In genomic region chr1:155834296-155834926, GRCh38 we compare ENCODE assay signal across 12 cellular contexts. TPM values are rescaled to one million over a fixed set of nuclear protein-coding genes. Genes with fewer than 3 reads are reported as not detected.
DNase-seq lines count a peak whose midpoint lies in the region; ATAC-seq lines count a peak whose summit lies in the region.
"Had no signal": no experiment of that assay in that cellular context is flagged by ENCODE, and none has a peak within 500 bp of the region (broad histone marks: within the 10 kb centered on the region; RNA-seq: fewer than 3 reads in every experiment).

No MANE protein-coding gene starts in this region.

- no peak for ATAC-seq in HG03095 (IDR thresholded peaks at IDR 0.05; ENCODE audit: unreplicated experiment)

- DNase-seq in AG20443 (ENCODE audit: low spot score) = peak; percentile 48
- peak; percentile 40 for DNase-seq in HT1080 (ENCODE audit: low read depth)
- DNase-seq in amniotic stem cell (lab: John Stamatoyannopoulos, UW) = peak; percentile 1
- DNase-seq in iris pigment epithelial cell (ENCODE audit: low read depth) = peak; percentile 76
- no peak for DNase-seq in globus pallidus (ENCODE audit: low spot score)
- DNase-seq in NCI-H2171 treated with DMSO at 0.1 percent for 48 hours (lab: John Stamatoyannopoulos, UW) = no peak
- DNase-seq in activated effector memory CD4-positive, alpha-beta T cell treated with anti-CD3 and anti-CD28 coated beads, Interleukin-2, amount 50 U/mL, for 16 hours = no peak
- DNase-seq: activated CD4-positive, alpha-beta T cell treated with anti-CD3 and anti-CD28 coated beads for 1 hour; effector memory CD4-positive, alpha-beta T cell; NCI-H1105 treated with DMSO at 0.1 percent for 48 hours; stimulated activated CD8-positive, alpha-beta memory T cell treated with anti-CD3 and anti-CD28 coated beads, Interleukin-4, amount 100 ng/mL, for 48 hours had no signal

RNA-seq across cellular contexts. Expression of gene GON4L, which starts 22.6 kb away (rescaled TPM):
- total RNA-seq in HT1080 (2014; rRNA removed; shearing (Covaris generic)) = 16.2 and 16.9 TPM in 2 replicates
- polyA plus RNA-seq in HT1080 (2015; cell fraction: cytosol; rRNA removed) = 7.7 and 10.0 TPM in 2 replicates
- 51.4 and 60.3 TPM in 2 replicates for polyA plus RNA-seq in HT1080 (2015; cell fraction: nucleus; rRNA removed)

RNA-seq across cellular contexts. Expression of gene SYT11, which starts 25.0 kb away (rescaled TPM):
- 15.0 and 16.9 TPM in 2 replicates for total RNA-seq in HT1080 (2014; rRNA removed; shearing (Covaris generic))
- 8.4 and 11.8 TPM in 2 replicates for polyA plus RNA-seq in HT1080 (2015; cell fraction: cytosol; rRNA removed)
- polyA plus RNA-seq in HT1080 (2015; cell fraction: nucleus; rRNA removed) = 28.6 and 30.5 TPM in 2 replicates

Comparison
In these comparisons a context has a peak if more than half of its experiments do, and no peak if none do; other contexts are left out.
1. DNase-seq: peak in AG20443 (single experiment), HT1080 (single experiment), amniotic stem cell (single experiment) and iris pigment epithelial cell (single experiment); none in globus pallidus (single experiment), NCI-H2171 treated with DMSO at 0.1 percent for 48 hours (single experiment) and activated effector memory CD4-positive, alpha-beta T cell treated with anti-CD3 and anti-CD28 coated beads, Interleukin-2, amount 50 U/mL, for 16 hours (single experiment).